In the genomic region with DNA sequence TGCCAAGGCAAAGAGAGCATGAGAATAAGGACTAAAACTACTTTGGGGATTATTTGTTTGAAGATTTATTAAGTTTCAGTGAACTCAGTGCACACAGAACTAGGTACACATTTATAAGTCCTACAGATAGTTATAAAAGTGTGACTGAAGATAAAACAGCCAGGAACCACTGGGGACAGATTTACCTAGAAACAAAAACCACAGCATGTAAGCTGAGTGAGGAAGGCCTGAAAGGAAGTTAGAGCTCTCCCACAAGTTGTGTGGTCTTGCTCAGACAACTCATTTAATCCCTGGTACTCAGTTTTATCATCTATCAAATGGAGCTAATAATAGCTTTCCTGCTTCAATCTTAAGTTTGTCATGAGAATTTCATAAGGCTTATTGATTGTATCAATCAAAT, we compare ENCODE assay signal across 29 cellular contexts.
"Had no signal": no experiment of that assay in that cellular context is flagged by ENCODE, and none has a peak within 500 bp of the region (broad histone marks: within the 10 kb centered on the region; RNA-seq: fewer than 3 reads in every experiment).

No MANE protein-coding gene starts in this region.

- H3K4me1 Mint-ChIP-seq: activated CD4-positive, alpha-beta T cell treated with anti-CD3 and anti-CD28 coated beads for 36 hours; activated CD4-positive, alpha-beta T cell treated with anti-CD3 and anti-CD28 coated beads, Interleukin-2, amount 10 ng/mL, durations not matched to agents 24 days and 14 days; activated CD8-positive, alpha-beta memory T cell treated with anti-CD3 and anti-CD28 coated beads, Interleukin-2, amount 10 ng/mL, durations not matched to agents 7 days and 5 days; activated naive CD8-positive, alpha-beta T cell treated with anti-CD3 and anti-CD28 coated beads, Interleukin-2, amount 10 ng/mL, durations not matched to agents 7 days and 5 days had no signal

- H3K9me3 Mint-ChIP-seq: activated CD4-positive, alpha-beta T cell treated with anti-CD3 and anti-CD28 coated beads, Interleukin-2, amount 10 ng/mL, durations not matched to agents 24 days and 14 days had no signal

- H3K27ac Mint-ChIP-seq: activated CD4-positive, alpha-beta memory T cell treated with anti-CD3 and anti-CD28 coated beads for 36 hours; activated CD4-positive, alpha-beta T cell treated with anti-CD3 and anti-CD28 coated beads for 36 hours; activated CD4-positive, alpha-beta T cell treated with anti-CD3 and anti-CD28 coated beads, Interleukin-2, amount 10 ng/mL, durations not matched to agents 24 days and 14 days; activated CD8-positive, alpha-beta memory T cell treated with anti-CD3 and anti-CD28 coated beads, Interleukin-2, amount 10 ng/mL, durations not matched to agents 7 days and 5 days; activated CD8-positive, alpha-beta T cell treated with anti-CD3 and anti-CD28 coated beads, Interleukin-2, amount 10 ng/mL, durations not matched to agents 7 days and 5 days; activated naive CD4-positive, alpha-beta T cell treated with anti-CD3 and anti-CD28 coated beads for 36 hours; activated naive CD4-positive, alpha-beta T cell treated with anti-CD3 and anti-CD28 coated beads, Interleukin-2, amount 50 U/mL, for 72 hours; activated naive CD8-positive, alpha-beta T cell treated with anti-CD3 and anti-CD28 coated beads, Interleukin-2, amount 10 ng/mL, durations not matched to agents 7 days and 5 days; activated T-helper 1 cell treated with anti-CD3 and anti-CD28 coated beads, Interleukin-12 subunit alpha, Interleukin-12 subunit beta, Interleukin-2, Interleukin-4 antibody, amounts not matched to agents 30 ng/mL and 10 ng/mL and 1 ng/mL, durations not matched to agents 14 hours and 24 hours and 36 hours; activated T-helper 2 cell treated with anti-CD3 and anti-CD28 coated beads, Interferon-gamma antibody, Interleukin-2, Interleukin-4, amounts not matched to agents 10 μg/mL and 5 μg/mL and 100 μg/mL, durations not matched to agents 14 hours and 24 hours and 36 hours; brain; dendritic cell treated with granulocyte-macrophage colony-stimulating factor and Interleukin-4, amounts not matched to agents 40 ng/mL and 50 ng/mL, for 4 days; endodermal cell had no signal

- H3K27ac ChIP-seq: ascending aorta, breast epithelium, cardiac muscle cell, coronary artery, dorsolateral prefrontal cortex had no signal

- H3K9me3 ChIP-seq: ascending aorta, breast epithelium had no signal

- H3K36me3 ChIP-seq: ascending aorta, breast epithelium, cardiac muscle cell had no signal

- H3K4me3 Mint-ChIP-seq: activated CD4-positive, alpha-beta memory T cell treated with anti-CD3 and anti-CD28 coated beads for 36 hours; activated CD4-positive, alpha-beta T cell treated with anti-CD3 and anti-CD28 coated beads for 36 hours; activated CD4-positive, alpha-beta T cell treated with anti-CD3 and anti-CD28 coated beads, Interleukin-2, amount 10 ng/mL, durations not matched to agents 24 days and 14 days; activated CD8-positive, alpha-beta memory T cell treated with anti-CD3 and anti-CD28 coated beads, Interleukin-2, amount 10 ng/mL, durations not matched to agents 7 days and 5 days; activated CD8-positive, alpha-beta T cell treated with anti-CD3 and anti-CD28 coated beads, Interleukin-2, amount 10 ng/mL, durations not matched to agents 7 days and 5 days; activated naive CD4-positive, alpha-beta T cell treated with anti-CD3 and anti-CD28 coated beads for 36 hours; activated naive CD8-positive, alpha-beta T cell treated with anti-CD3 and anti-CD28 coated beads, Interleukin-2, amount 10 ng/mL, durations not matched to agents 7 days and 5 days; activated T-helper 1 cell treated with anti-CD3 and anti-CD28 coated beads, Interleukin-12 subunit alpha, Interleukin-12 subunit beta, Interleukin-2, Interleukin-4 antibody, amounts not matched to agents 30 ng/mL and 10 ng/mL and 1 ng/mL, durations not matched to agents 14 hours and 24 hours and 36 hours; brain; dendritic cell treated with granulocyte-macrophage colony-stimulating factor and Interleukin-4, amounts not matched to agents 40 ng/mL and 50 ng/mL, for 4 days; endodermal cell had no signal

- H3K36me3 Mint-ChIP-seq: activated CD4-positive, alpha-beta memory T cell treated with anti-CD3 and anti-CD28 coated beads for 36 hours; activated CD8-positive, alpha-beta memory T cell treated with anti-CD3 and anti-CD28 coated beads, Interleukin-2, amount 10 ng/mL, durations not matched to agents 7 days and 5 days; activated naive CD4-positive, alpha-beta T cell treated with anti-CD3 and anti-CD28 coated beads, Interleukin-2, amount 50 U/mL, for 72 hours; activated naive CD8-positive, alpha-beta T cell treated with anti-CD3 and anti-CD28 coated beads, Interleukin-2, amount 10 ng/mL, durations not matched to agents 7 days and 5 days; brain had no signal

- ATAC-seq: activated CD4-positive, alpha-beta T cell treated with anti-CD3 and anti-CD28 coated beads for 36 hours; activated CD8-positive, alpha-beta memory T cell treated with anti-CD3 and anti-CD28 coated beads, Interleukin-2, amount 10 ng/mL, durations not matched to agents 7 days and 5 days; activated CD8-positive, alpha-beta T cell treated with anti-CD3 and anti-CD28 coated beads, Interleukin-2, amount 10 ng/mL, durations not matched to agents 7 days and 5 days; activated naive CD4-positive, alpha-beta T cell treated with anti-CD3 and anti-CD28 coated beads, Interleukin-2, amount 50 U/mL, for 72 hours; esophagus mucosa had no signal

- H3K27me3 Mint-ChIP-seq: activated CD4-positive, alpha-beta memory T cell treated with anti-CD3 and anti-CD28 coated beads for 36 hours; activated CD4-positive, alpha-beta T cell treated with anti-CD3 and anti-CD28 coated beads for 36 hours; activated CD4-positive, alpha-beta T cell treated with anti-CD3 and anti-CD28 coated beads, Interleukin-2, amount 10 ng/mL, durations not matched to agents 24 days and 14 days; activated CD8-positive, alpha-beta memory T cell treated with anti-CD3 and anti-CD28 coated beads, Interleukin-2, amount 10 ng/mL, durations not matched to agents 7 days and 5 days; activated naive CD8-positive, alpha-beta T cell treated with anti-CD3 and anti-CD28 coated beads, Interleukin-2, amount 10 ng/mL, durations not matched to agents 7 days and 5 days; brain; dendritic cell treated with granulocyte-macrophage colony-stimulating factor and Interleukin-4, amounts not matched to agents 40 ng/mL and 50 ng/mL, for 4 days had no signal

- H3K27me3 ChIP-seq: ascending aorta, breast epithelium, cardiac muscle cell, dorsolateral prefrontal cortex had no signal

- FAIRE-seq: frontal cortex had no signal

- DNase-seq: activated CD4-positive, alpha-beta memory T cell treated with anti-CD3 and anti-CD28 coated beads for 36 hours; activated CD4-positive, alpha-beta T cell treated with anti-CD3 and anti-CD28 coated beads for 36 hours; activated CD4-positive, alpha-beta T cell treated with anti-CD3 and anti-CD28 coated beads, Interleukin-2, amount 10 ng/mL, durations not matched to agents 24 days and 14 days; activated CD4-positive, CD25-positive, alpha-beta regulatory T cell; activated CD4-positive, CD25-positive, alpha-beta regulatory T cell treated with anti-CD3 and anti-CD28 coated beads, Interleukin-2, amount 50 U/mL, for 72 hours; activated CD8-positive, alpha-beta memory T cell treated with anti-CD3 and anti-CD28 coated beads, Interleukin-2, amount 10 ng/mL, durations not matched to agents 7 days and 5 days; activated CD8-positive, alpha-beta memory T cell treated with anti-CD3 and anti-CD28 coated beads, Interleukin-2, amount 50 U/mL, for 4 hours; activated CD8-positive, alpha-beta T cell treated with anti-CD3 and anti-CD28 coated beads, Interleukin-2, amount 10 ng/mL, durations not matched to agents 7 days and 5 days; activated effector memory CD4-positive, alpha-beta T cell treated with anti-CD3 and anti-CD28 coated beads, Interleukin-2, amount 50 U/mL, for 16 hours; activated naive CD4-positive, alpha-beta T cell treated with anti-CD3 and anti-CD28 coated beads for 36 hours; activated naive CD8-positive, alpha-beta T cell treated with anti-CD3 and anti-CD28 coated beads, Interleukin-2, amount 10 ng/mL, durations not matched to agents 7 days and 5 days; activated T-cell treated with anti-CD3 and anti-CD28 coated beads, Interleukin-2, amount 50 U/mL, for 1 hour; activated T-cell treated with anti-CD3 and anti-CD28 coated beads, Interleukin-2, amount 50 U/mL, for 48 hours; central memory CD4-positive, alpha-beta T cell; dorsolateral prefrontal cortex; effector memory CD4-positive, alpha-beta T cell; endodermal cell; foreskin fibroblast had no signal

- H3K4me1 ChIP-seq: ascending aorta, breast epithelium had no signal

- H3K4me3 ChIP-seq: ascending aorta, breast epithelium, cardiac muscle cell, coronary artery, dorsolateral prefrontal cortex had no signal
